20 cellular contexts compared by ENCODE assay signal in the genomic region with DNA sequence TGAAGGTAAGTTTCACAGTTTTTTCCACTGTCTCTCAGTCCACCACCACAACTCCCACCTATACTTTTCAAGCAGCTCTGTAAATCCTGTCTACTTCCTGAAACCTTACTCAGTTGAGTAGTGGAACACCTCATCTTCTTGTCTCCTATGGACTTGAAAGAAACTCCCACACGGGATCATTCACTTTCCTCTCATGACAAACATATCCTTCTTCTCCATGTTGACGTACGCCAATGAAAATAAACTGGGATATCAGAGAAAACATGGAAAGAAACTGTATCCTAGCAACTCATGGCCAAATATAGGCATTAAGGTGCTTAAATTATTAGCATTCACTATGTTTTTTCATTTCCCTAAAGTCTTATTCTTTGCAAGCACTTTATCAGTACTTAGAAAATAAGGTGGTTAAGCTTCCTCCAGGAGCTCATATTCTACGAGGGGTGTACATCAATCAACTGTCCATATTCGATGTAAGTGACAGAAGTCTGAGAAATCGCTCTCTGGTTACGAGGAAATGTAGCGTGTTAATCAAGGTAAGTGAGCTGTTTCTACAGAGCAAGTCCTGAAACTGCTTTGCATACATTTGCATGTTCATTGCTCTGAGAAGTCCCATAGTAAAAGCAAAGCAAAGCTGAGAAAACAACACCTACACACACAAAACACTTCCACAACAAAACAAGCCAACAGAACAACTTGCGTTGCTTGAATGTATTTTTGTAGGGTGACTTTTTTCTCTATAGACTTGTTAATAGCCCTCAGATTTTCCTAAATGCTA.
"Had no signal": no experiment of that assay in that cellular context is flagged by ENCODE, and none has a peak within 500 bp of the region (broad histone marks: within the 10 kb centered on the region; RNA-seq: fewer than 3 reads in every experiment).

No MANE protein-coding gene starts in this region.

- H3K27me3 Mint-ChIP-seq: brain; central memory CD8-positive, alpha-beta T cell; T-helper 17 cell had no signal

- H3K9ac ChIP-seq: KMS-11 had no signal

- DNase-seq: activated CD4-positive, alpha-beta T cell treated with anti-CD3 and anti-CD28 coated beads for 36 hours; activated CD4-positive, alpha-beta T cell treated with anti-CD3 and anti-CD28 coated beads, Interleukin-2, amount 50 U/mL, for 1 hour; activated CD8-positive, alpha-beta memory T cell treated with anti-CD3 and anti-CD28 coated beads, Interleukin-2, amount 50 U/mL, for 48 hours; activated CD8-positive, alpha-beta T cell treated with anti-CD3 and anti-CD28 coated beads, Interleukin-2, amount 10 ng/mL, durations not matched to agents 7 days and 5 days; activated naive CD4-positive, alpha-beta T cell treated with anti-CD3 and anti-CD28 coated beads, Interleukin-2, amount 50 U/mL, for 16 hours; activated T-cell treated with anti-CD3 and anti-CD28 coated beads, Interleukin-2, amount 50 U/mL, for 1 hour; NCI-H1092 treated with DMSO at 0.1 percent for 48 hours; NCI-H1417 treated with DMSO at 0.1 percent for 48 hours; NCI-H1694; NCI-H2029 treated with DMSO at 0.1 percent for 48 hours; NCI-H446; NCI-H524; NCI-H774; SIG-M5; T-helper 17 cell; T-helper 9 cell had no signal

- ATAC-seq: activated CD4-positive, alpha-beta T cell treated with anti-CD3 and anti-CD28 coated beads for 36 hours; activated CD8-positive, alpha-beta T cell treated with anti-CD3 and anti-CD28 coated beads, Interleukin-2, amount 10 ng/mL, durations not matched to agents 7 days and 5 days; T-helper 17 cell had no signal

- H3K27ac Mint-ChIP-seq: activated CD4-positive, alpha-beta T cell treated with anti-CD3 and anti-CD28 coated beads for 36 hours; activated CD8-positive, alpha-beta T cell treated with anti-CD3 and anti-CD28 coated beads, Interleukin-2, amount 10 ng/mL, durations not matched to agents 7 days and 5 days; brain; T-helper 17 cell had no signal

- H3K27ac ChIP-seq: KMS-11, VCaP had no signal

- H3K4me3 Mint-ChIP-seq: activated CD4-positive, alpha-beta T cell treated with anti-CD3 and anti-CD28 coated beads for 36 hours; activated CD8-positive, alpha-beta T cell treated with anti-CD3 and anti-CD28 coated beads, Interleukin-2, amount 10 ng/mL, durations not matched to agents 7 days and 5 days; brain; central memory CD8-positive, alpha-beta T cell; T-helper 17 cell had no signal

- H3K4me1 Mint-ChIP-seq: activated CD4-positive, alpha-beta T cell treated with anti-CD3 and anti-CD28 coated beads for 36 hours; central memory CD8-positive, alpha-beta T cell; T-helper 17 cell had no signal

- H3K9me3 Mint-ChIP-seq: central memory CD8-positive, alpha-beta T cell had no signal
